Comparison of ENCODE assay signal across 1 cellular context in the genomic region with DNA sequence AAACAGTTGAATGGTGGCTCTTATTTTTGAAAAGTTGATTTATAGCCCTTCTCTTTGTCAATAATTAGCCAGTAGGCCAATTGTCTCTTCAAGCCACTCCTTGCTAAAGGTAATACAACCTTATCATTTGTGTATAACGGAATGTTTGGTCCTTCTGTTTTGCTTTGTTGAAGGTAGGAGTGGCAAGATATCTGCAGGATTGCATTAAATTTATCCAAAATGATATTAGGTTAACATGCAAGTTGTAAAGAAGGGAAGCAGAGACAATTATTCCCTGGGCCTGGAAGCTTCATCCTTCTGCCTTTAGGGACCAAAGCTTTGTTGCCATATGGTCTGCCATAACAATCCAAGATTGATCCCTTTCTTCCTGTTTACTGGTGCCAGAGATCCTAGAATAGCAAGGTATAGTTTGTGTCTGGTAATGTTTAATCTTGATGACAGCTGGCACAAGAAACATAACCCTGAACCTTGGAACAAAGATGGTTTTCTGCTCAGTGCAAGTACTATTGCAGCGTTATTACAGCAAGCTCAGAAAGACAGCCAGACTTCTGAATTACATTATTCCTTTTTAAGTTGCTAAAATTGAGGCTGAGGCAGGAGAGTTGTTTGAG.
TF ChIP-seq lines count a peak whose summit lies in the region.

No MANE protein-coding gene starts in this region.

TF ChIP-seq in HepG2, 621 proteins besides CTCF, POLR2A, EP300 and RAD21 (continued from another document and continues in another):
- TF ChIP-seq, protein P1, sequence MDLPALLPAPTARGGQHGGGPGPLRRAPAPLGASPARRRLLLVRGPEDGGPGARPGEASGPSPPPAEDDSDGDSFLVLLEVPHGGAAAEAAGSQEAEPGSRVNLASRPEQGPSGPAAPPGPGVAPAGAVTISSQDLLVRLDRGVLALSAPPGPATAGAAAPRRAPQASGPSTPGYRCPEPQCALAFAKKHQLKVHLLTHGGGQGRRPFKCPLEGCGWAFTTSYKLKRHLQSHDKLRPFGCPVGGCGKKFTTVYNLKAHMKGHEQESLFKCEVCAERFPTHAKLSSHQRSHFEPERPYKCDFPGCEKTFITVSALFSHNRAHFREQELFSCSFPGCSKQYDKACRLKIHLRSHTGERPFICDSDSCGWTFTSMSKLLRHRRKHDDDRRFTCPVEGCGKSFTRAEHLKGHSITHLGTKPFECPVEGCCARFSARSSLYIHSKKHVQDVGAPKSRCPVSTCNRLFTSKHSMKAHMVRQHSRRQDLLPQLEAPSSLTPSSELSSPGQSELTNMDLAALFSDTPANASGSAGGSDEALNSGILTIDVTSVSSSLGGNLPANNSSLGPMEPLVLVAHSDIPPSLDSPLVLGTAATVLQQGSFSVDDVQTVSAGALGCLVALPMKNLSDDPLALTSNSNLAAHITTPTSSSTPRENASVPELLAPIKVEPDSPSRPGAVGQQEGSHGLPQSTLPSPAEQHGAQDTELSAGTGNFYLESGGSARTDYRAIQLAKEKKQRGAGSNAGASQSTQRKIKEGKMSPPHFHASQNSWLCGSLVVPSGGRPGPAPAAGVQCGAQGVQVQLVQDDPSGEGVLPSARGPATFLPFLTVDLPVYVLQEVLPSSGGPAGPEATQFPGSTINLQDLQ (CRISPR knock-in tag; IDR thresholded peaks at IDR 0.05) = no peak
- TF ChIP-seq PITX1 (CRISPR knock-in tag; IDR thresholded peaks at IDR 0.05) (peak; percentile 95), JDP2 (CRISPR knock-in tag; IDR thresholded peaks at IDR 0.05; ENCODE audit: borderline replicate concordance) (no peak), ZNF253 (CRISPR knock-in tag; IDR thresholded peaks at IDR 0.05; ENCODE audit: borderline replicate concordance) (no peak), ELF1 (CRISPR knock-in tag; IDR thresholded peaks at IDR 0.05) (peak; percentile 68), ZNF672 (CRISPR knock-in tag; IDR thresholded peaks at IDR 0.05) (no peak), SNAPC2 (CRISPR knock-in tag; IDR thresholded peaks at IDR 0.05) (no peak), ZNF557 (CRISPR knock-in tag; IDR thresholded peaks at IDR 0.05) (no peak), ZNF878 (CRISPR knock-in tag; IDR thresholded peaks at IDR 0.05) (no peak; the same call in 1 of the 2 replicates), NFKBIZ (CRISPR knock-in tag; IDR thresholded peaks at IDR 0.05) (no peak), KDM6A (CRISPR knock-in tag; IDR thresholded peaks at IDR 0.05; ENCODE audit: low read depth) (peak; percentile 88), ZNF432 (CRISPR knock-in tag; IDR thresholded peaks at IDR 0.05; ENCODE audit: borderline replicate concordance) (no peak), ZNF234 (CRISPR knock-in tag; conservative IDR thresholded peaks at IDR 0.05) (no peak), CBX1 (IDR thresholded peaks at IDR 0.05; ENCODE audit: low read depth) (no peak), CBX2 (IDR thresholded peaks at IDR 0.05; ENCODE audit: low read depth, low read length) (no peak), CBX2 (CRISPR knock-in tag; IDR thresholded peaks at IDR 0.05; ENCODE audit: low read depth) (no peak), ZNF564 (CRISPR knock-in tag; IDR thresholded peaks at IDR 0.05) (no peak), HNRNPL (IDR thresholded peaks at IDR 0.05; ENCODE audit: low read depth, low read length) (no peak), CREM (IDR thresholded peaks at IDR 0.05) (peak; percentile 63), CREM (CRISPR knock-in tag; IDR thresholded peaks at IDR 0.05) (no peak), MEIS2 (CRISPR knock-in tag; IDR thresholded peaks at IDR 0.05) (no peak), ZNF484 (CRISPR knock-in tag; IDR thresholded peaks at IDR 0.05; ENCODE audit: borderline replicate concordance, low read depth) (no peak), ZSCAN9 (CRISPR knock-in tag; IDR thresholded peaks at IDR 0.05; ENCODE audit: borderline replicate concordance) (0 out of 2 replicates have a peak, but pooled peaks have one; percentile 52), TMF1 (CRISPR knock-in tag; IDR thresholded peaks at IDR 0.05; ENCODE audit: low read depth) (no peak)
- TF ChIP-seq, protein P2, sequence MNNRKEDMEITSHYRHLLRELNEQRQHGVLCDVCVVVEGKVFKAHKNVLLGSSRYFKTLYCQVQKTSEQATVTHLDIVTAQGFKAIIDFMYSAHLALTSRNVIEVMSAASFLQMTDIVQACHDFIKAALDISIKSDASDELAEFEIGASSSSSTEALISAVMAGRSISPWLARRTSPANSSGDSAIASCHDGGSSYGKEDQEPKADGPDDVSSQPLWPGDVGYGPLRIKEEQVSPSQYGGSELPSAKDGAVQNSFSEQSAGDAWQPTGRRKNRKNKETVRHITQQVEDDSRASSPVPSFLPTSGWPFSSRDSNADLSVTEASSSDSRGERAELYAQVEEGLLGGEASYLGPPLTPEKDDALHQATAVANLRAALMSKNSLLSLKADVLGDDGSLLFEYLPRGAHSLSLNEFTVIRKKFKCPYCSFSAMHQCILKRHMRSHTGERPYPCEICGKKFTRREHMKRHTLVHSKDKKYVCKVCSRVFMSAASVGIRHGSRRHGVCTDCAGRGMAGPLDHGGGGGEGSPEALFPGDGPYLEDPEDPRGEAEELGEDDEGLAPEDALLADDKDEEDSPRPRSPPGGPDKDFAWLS (CRISPR knock-in tag; IDR thresholded peaks at IDR 0.05; ENCODE audit: borderline replicate concordance) = no peak
- TF ChIP-seq, protein P3, sequence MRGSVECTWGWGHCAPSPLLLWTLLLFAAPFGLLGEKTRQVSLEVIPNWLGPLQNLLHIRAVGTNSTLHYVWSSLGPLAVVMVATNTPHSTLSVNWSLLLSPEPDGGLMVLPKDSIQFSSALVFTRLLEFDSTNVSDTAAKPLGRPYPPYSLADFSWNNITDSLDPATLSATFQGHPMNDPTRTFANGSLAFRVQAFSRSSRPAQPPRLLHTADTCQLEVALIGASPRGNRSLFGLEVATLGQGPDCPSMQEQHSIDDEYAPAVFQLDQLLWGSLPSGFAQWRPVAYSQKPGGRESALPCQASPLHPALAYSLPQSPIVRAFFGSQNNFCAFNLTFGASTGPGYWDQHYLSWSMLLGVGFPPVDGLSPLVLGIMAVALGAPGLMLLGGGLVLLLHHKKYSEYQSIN (CRISPR knock-in tag; IDR thresholded peaks at IDR 0.05; ENCODE audit: borderline replicate concordance) = no peak
- TF ChIP-seq, protein P4, sequence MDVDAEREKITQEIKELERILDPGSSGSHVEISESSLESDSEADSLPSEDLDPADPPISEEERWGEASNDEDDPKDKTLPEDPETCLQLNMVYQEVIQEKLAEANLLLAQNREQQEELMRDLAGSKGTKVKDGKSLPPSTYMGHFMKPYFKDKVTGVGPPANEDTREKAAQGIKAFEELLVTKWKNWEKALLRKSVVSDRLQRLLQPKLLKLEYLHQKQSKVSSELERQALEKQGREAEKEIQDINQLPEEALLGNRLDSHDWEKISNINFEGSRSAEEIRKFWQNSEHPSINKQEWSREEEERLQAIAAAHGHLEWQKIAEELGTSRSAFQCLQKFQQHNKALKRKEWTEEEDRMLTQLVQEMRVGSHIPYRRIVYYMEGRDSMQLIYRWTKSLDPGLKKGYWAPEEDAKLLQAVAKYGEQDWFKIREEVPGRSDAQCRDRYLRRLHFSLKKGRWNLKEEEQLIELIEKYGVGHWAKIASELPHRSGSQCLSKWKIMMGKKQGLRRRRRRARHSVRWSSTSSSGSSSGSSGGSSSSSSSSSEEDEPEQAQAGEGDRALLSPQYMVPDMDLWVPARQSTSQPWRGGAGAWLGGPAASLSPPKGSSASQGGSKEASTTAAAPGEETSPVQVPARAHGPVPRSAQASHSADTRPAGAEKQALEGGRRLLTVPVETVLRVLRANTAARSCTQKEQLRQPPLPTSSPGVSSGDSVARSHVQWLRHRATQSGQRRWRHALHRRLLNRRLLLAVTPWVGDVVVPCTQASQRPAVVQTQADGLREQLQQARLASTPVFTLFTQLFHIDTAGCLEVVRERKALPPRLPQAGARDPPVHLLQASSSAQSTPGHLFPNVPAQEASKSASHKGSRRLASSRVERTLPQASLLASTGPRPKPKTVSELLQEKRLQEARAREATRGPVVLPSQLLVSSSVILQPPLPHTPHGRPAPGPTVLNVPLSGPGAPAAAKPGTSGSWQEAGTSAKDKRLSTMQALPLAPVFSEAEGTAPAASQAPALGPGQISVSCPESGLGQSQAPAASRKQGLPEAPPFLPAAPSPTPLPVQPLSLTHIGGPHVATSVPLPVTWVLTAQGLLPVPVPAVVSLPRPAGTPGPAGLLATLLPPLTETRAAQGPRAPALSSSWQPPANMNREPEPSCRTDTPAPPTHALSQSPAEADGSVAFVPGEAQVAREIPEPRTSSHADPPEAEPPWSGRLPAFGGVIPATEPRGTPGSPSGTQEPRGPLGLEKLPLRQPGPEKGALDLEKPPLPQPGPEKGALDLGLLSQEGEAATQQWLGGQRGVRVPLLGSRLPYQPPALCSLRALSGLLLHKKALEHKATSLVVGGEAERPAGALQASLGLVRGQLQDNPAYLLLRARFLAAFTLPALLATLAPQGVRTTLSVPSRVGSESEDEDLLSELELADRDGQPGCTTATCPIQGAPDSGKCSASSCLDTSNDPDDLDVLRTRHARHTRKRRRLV (CRISPR knock-in tag; IDR thresholded peaks at IDR 0.05) = no peak
- TF ChIP-seq, protein P5, sequence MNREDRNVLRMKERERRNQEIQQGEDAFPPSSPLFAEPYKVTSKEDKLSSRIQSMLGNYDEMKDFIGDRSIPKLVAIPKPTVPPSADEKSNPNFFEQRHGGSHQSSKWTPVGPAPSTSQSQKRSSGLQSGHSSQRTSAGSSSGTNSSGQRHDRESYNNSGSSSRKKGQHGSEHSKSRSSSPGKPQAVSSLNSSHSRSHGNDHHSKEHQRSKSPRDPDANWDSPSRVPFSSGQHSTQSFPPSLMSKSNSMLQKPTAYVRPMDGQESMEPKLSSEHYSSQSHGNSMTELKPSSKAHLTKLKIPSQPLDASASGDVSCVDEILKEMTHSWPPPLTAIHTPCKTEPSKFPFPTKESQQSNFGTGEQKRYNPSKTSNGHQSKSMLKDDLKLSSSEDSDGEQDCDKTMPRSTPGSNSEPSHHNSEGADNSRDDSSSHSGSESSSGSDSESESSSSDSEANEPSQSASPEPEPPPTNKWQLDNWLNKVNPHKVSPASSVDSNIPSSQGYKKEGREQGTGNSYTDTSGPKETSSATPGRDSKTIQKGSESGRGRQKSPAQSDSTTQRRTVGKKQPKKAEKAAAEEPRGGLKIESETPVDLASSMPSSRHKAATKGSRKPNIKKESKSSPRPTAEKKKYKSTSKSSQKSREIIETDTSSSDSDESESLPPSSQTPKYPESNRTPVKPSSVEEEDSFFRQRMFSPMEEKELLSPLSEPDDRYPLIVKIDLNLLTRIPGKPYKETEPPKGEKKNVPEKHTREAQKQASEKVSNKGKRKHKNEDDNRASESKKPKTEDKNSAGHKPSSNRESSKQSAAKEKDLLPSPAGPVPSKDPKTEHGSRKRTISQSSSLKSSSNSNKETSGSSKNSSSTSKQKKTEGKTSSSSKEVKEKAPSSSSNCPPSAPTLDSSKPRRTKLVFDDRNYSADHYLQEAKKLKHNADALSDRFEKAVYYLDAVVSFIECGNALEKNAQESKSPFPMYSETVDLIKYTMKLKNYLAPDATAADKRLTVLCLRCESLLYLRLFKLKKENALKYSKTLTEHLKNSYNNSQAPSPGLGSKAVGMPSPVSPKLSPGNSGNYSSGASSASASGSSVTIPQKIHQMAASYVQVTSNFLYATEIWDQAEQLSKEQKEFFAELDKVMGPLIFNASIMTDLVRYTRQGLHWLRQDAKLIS (CRISPR knock-in tag; IDR thresholded peaks at IDR 0.05) = no peak
- TF ChIP-seq, protein P6, sequence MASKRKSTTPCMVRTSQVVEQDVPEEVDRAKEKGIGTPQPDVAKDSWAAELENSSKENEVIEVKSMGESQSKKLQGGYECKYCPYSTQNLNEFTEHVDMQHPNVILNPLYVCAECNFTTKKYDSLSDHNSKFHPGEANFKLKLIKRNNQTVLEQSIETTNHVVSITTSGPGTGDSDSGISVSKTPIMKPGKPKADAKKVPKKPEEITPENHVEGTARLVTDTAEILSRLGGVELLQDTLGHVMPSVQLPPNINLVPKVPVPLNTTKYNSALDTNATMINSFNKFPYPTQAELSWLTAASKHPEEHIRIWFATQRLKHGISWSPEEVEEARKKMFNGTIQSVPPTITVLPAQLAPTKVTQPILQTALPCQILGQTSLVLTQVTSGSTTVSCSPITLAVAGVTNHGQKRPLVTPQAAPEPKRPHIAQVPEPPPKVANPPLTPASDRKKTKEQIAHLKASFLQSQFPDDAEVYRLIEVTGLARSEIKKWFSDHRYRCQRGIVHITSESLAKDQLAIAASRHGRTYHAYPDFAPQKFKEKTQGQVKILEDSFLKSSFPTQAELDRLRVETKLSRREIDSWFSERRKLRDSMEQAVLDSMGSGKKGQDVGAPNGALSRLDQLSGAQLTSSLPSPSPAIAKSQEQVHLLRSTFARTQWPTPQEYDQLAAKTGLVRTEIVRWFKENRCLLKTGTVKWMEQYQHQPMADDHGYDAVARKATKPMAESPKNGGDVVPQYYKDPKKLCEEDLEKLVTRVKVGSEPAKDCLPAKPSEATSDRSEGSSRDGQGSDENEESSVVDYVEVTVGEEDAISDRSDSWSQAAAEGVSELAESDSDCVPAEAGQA (IDR thresholded peaks at IDR 0.05; ENCODE audit: low read depth) = no peak
- TF ChIP-seq, protein P6 (CRISPR knock-in tag; IDR thresholded peaks at IDR 0.05; ENCODE audit: borderline replicate concordance) = no peak
